ENCODE assay signal across 8 cellular contexts in genomic region chr1:75233302-75233929, GRCh38.
A peak's percentile ranks its signal among the peaks of the same experiment; 100 is the strongest.
DNase-seq lines count a peak whose midpoint lies in the region; ATAC-seq, FAIRE-seq and TF ChIP-seq lines count a peak whose summit lies in the region.

No MANE protein-coding gene starts in this region.

- H3K27ac Mint-ChIP-seq in mesothelial cell of epicardium, result no peak overlapping the region

- no peaks in the 10 kb centered on the region for H3K9me3 Mint-ChIP-seq in mesothelial cell of epicardium

- ATAC-seq in GM19455 (IDR thresholded peaks at IDR 0.05; ENCODE audit: unreplicated experiment), result peak; percentile 97
- peak; percentile 97 for ATAC-seq in HG03342 (IDR thresholded peaks at IDR 0.05; ENCODE audit: unreplicated experiment)

- DNase-seq in Daoy (ENCODE audit: low read depth) (peak; percentile 6), NCI-H526 treated with DMSO at 0.1 percent for 48 hours (lab: John Stamatoyannopoulos, UW) (peak; percentile 15), bronchial epithelial cell (ENCODE audit: low read depth) (peak; percentile 54), mesothelial cell of epicardium (ENCODE audit: low spot score in 2 of 2, unreplicated experiment in 2 of 2) (no peak), GM19240 (ENCODE audit: insufficient read length, low spot score) (no peak)
- DNase-seq in activated CD8-positive, alpha-beta memory T cell treated with anti-CD3 and anti-CD28 coated beads, Interleukin-2, amount 50 U/mL, for 48 hours, result no peak

- H3K36me3 Mint-ChIP-seq in mesothelial cell of epicardium, result no peaks in the 10 kb centered on the region

- H3K4me3 Mint-ChIP-seq in mesothelial cell of epicardium, result no peak overlapping the region

- no peaks in the 10 kb centered on the region for H3K4me1 Mint-ChIP-seq in mesothelial cell of epicardium

- no peaks in the 10 kb centered on the region for H3K27me3 ChIP-seq in bronchial epithelial cell (ENCODE audit: control insufficient read depth, insufficient read depth, low read length)

- peak; percentile 52 for TF ChIP-seq CTCF in bronchial epithelial cell (IDR thresholded peaks at IDR 0.05; ENCODE audit: insufficient read depth, low read length, severe bottlenecking)
- TF ChIP-seq CTCF in mesothelial cell of epicardium (IDR thresholded peaks at IDR 0.05; ENCODE audit: unreplicated experiment), result peak; percentile 69

- H3K36me3 ChIP-seq in bronchial epithelial cell (ENCODE audit: control insufficient read depth, insufficient read depth, low read length), result no peaks in the 10 kb centered on the region

- FAIRE-seq in bronchial epithelial cell (lab: Jason Lieb, UNC), result no peak

- H3K27me3 Mint-ChIP-seq in mesothelial cell of epicardium (ENCODE audit: low read depth), result peaks cover 5% of the 10 kb centered on the region

- H3K4me3 ChIP-seq in bronchial epithelial cell (ENCODE audit: low read depth, low read length), result no peak overlapping the region

Comparison
In these comparisons a context has a peak if more than half of its experiments do, and no peak if none do; other contexts are left out.
1. DNase-seq: peak in Daoy (single experiment), NCI-H526 treated with DMSO at 0.1 percent for 48 hours (single experiment) and bronchial epithelial cell (single experiment); none in mesothelial cell of epicardium (0 of 2), GM19240 (single experiment) and activated CD8-positive, alpha-beta memory T cell treated with anti-CD3 and anti-CD28 coated beads, Interleukin-2, amount 50 U/mL, for 48 hours (single experiment).